Comparison of ENCODE assay signal across 8 cellular contexts in genomic region chr16:84175351-84176081, GRCh38. TPM values are rescaled to one million over a fixed set of nuclear protein-coding genes. Genes with fewer than 3 reads are reported as not detected.
DNase-seq lines count a peak whose midpoint lies in the region; ATAC-seq, FAIRE-seq and TF ChIP-seq lines count a peak whose summit lies in the region.

No MANE protein-coding gene starts in this region.

- ATAC-seq in HG03045 (IDR thresholded peaks at IDR 0.05; ENCODE audit: unreplicated experiment), result peak; percentile 72
- ATAC-seq in naive thymus-derived CD8-positive, alpha-beta T cell, result peak; percentile 92 to 99
- ATAC-seq in upper lobe of left lung (ENCODE audit: low FRiP score in 2 of 2), result peak; percentile 64 to 80

- H3K27ac ChIP-seq in endothelial cell of umbilical vein (ENCODE audit: insufficient read depth, low read depth, low read length) (no peak overlapping the region), upper lobe of left lung (peak overlapping the region; percentile 76 to 89 (median 88))

- no peak overlapping the region for H3K4me2 ChIP-seq in endothelial cell of umbilical vein (ENCODE audit: insufficient read depth, low read length)

- BruUV-seq in endothelial cell of umbilical vein (replicated peaks; lab: Mats Ljungman, UMichigan), result no TSS peak

- H3K27ac Mint-ChIP-seq in activated CD4-positive, alpha-beta memory T cell treated with anti-CD3 and anti-CD28 coated beads, Interleukin-2, amount 10 ng/mL, durations not matched to agents 7 days and 5 days, result no peak overlapping the region
- peak overlapping the region in 9 of 10 donors; percentile 0 to 74 (median 25) for H3K27ac Mint-ChIP-seq in naive thymus-derived CD8-positive, alpha-beta T cell

- H3K36me3 Mint-ChIP-seq in activated CD4-positive, alpha-beta memory T cell treated with anti-CD3 and anti-CD28 coated beads, Interleukin-2, amount 10 ng/mL, durations not matched to agents 7 days and 5 days (ENCODE audit: low read depth), result peaks cover 5% of the 10 kb centered on the region
- peaks cover 0 to 13% (median 0%) of the 10 kb centered on the region in 3 donors for H3K36me3 Mint-ChIP-seq in naive thymus-derived CD8-positive, alpha-beta T cell

- H3K79me2 ChIP-seq in endothelial cell of umbilical vein (ENCODE audit: control insufficient read depth, insufficient read depth, low read length), result no peaks in the 10 kb centered on the region

- peaks cover 11% of the 10 kb centered on the region for H3K27me3 Mint-ChIP-seq in activated CD4-positive, alpha-beta memory T cell treated with anti-CD3 and anti-CD28 coated beads, Interleukin-2, amount 10 ng/mL, durations not matched to agents 7 days and 5 days
- H3K27me3 Mint-ChIP-seq in naive thymus-derived CD8-positive, alpha-beta T cell, result peaks cover 0 to 5% (median 0%) of the 10 kb centered on the region in 5 donors

- peak; percentile 85 for FAIRE-seq in endothelial cell of umbilical vein (lab: Jason Lieb, UNC)

- H3K27me3 ChIP-seq in endothelial cell of umbilical vein (ENCODE audit: control insufficient read depth in 2 of 2, insufficient read depth in 2 of 2, low read length in 2 of 2) (no peaks in the 10 kb centered on the region), upper lobe of left lung (no peaks in the 10 kb centered on the region)

- peaks cover 2% of the 10 kb centered on the region for H3K4me1 Mint-ChIP-seq in activated CD4-positive, alpha-beta memory T cell treated with anti-CD3 and anti-CD28 coated beads, Interleukin-2, amount 10 ng/mL, durations not matched to agents 7 days and 5 days
- H3K4me1 Mint-ChIP-seq in naive thymus-derived CD8-positive, alpha-beta T cell, result peaks cover 5 to 8% (median 7%) of the 10 kb centered on the region in 4 donors

- POLR2A ChIA-PET in activated CD4-positive, alpha-beta memory T cell treated with anti-CD3 and anti-CD28 coated beads, Interleukin-2, amount 10 ng/mL, durations not matched to agents 7 days and 5 days (lab: Charles Lee), result interaction anchor here (1.2 to 2.0 kb wide), 4 partner anchors 11 to 91 kb away, joined by 3 to 6 read pairs (median 4); partner anchors contain the start of genes DNAAF1, HSDL1 and TAF1C
- POLR2A ChIA-PET in endothelial cell of umbilical vein (lab: Charles Lee), result interaction anchor here (0.6 to 1.4 kb wide), 2 partner anchors 26 to 59 kb away, joined by 3 to 5 read pairs; partner anchors contain the start of gene MBTPS1
- POLR2A ChIA-PET in naive thymus-derived CD8-positive, alpha-beta T cell (lab: Charles Lee), result no interaction called here

- no peak overlapping the region for H3K4me3 Mint-ChIP-seq in activated CD4-positive, alpha-beta memory T cell treated with anti-CD3 and anti-CD28 coated beads, Interleukin-2, amount 10 ng/mL, durations not matched to agents 7 days and 5 days
- no peak overlapping the region for H3K4me3 Mint-ChIP-seq in naive thymus-derived CD8-positive, alpha-beta T cell

- TF ChIP-seq EP300 in upper lobe of left lung (IDR thresholded peaks at IDR 0.05), result no peak

- no peaks in the 10 kb centered on the region for H4K20me1 ChIP-seq in endothelial cell of umbilical vein (replicated peaks; ENCODE audit: control insufficient read depth, extremely low read depth, insufficient read depth, low read length)

- H3K9ac ChIP-seq in endothelial cell of umbilical vein (replicated peaks; ENCODE audit: extremely low read depth, insufficient read depth, low read length), result no peak overlapping the region

- intact Hi-C loops in endothelial cell of umbilical vein (cut with micrococcal nuclease), result loop anchor here (1.0 to 5.0 kb wide), 5 partner anchors 30 to 208 kb away; partner anchors contain the start of genes DNAAF1, HSDL1 and NECAB2

- CTCF ChIA-PET in activated CD4-positive, alpha-beta memory T cell treated with anti-CD3 and anti-CD28 coated beads, Interleukin-2, amount 10 ng/mL, durations not matched to agents 7 days and 5 days (lab: Charles Lee), result interaction anchor here (0.9 to 4.4 kb wide), 12 partner anchors 9 to 219 kb away, joined by 3 to 49 read pairs (median 4); partner anchors contain the start of genes MBTPS1 and TAF1C
- CTCF ChIA-PET in endothelial cell of umbilical vein (lab: Charles Lee), result interaction anchor here (0.8 to 4.4 kb wide), 11 partner anchors 9 to 309 kb away, joined by 3 to 24 read pairs (median 3); partner anchors contain the start of genes MBTPS1 and TAF1C

- TF ChIP-seq CTCF in endothelial cell of umbilical vein (IDR thresholded peaks at IDR 0.05; ENCODE audit: extremely low read depth in 1 of 2, insufficient read depth in 1 of 2, low read depth in 1 of 2, low read length in 2 of 2) (peak; percentile 32 to 61), upper lobe of left lung (IDR thresholded peaks at IDR 0.05) (peak; percentile 58 to 92 (median 86))

- H3K9me3 Mint-ChIP-seq in activated CD4-positive, alpha-beta memory T cell treated with anti-CD3 and anti-CD28 coated beads, Interleukin-2, amount 10 ng/mL, durations not matched to agents 7 days and 5 days, result no peaks in the 10 kb centered on the region
- H3K9me3 Mint-ChIP-seq in naive thymus-derived CD8-positive, alpha-beta T cell, result no peaks in the 10 kb centered on the region

- H3K4me1 ChIP-seq in endothelial cell of umbilical vein (ENCODE audit: control insufficient read depth, extremely low read depth, insufficient read depth, low read length) (peaks cover 18% of the 10 kb centered on the region), upper lobe of left lung (peaks cover 29 to 56% (median 33%) of the 10 kb centered on the region in 4 donors)

- dilution Hi-C loops in endothelial cell of umbilical vein (cut with MboI; ENCODE audit: extremely low pct_ligation_motif_present, low sequenced_read_pairs), result no loop called here

- H3K4me3 ChIP-seq in endothelial cell of umbilical vein (replicated peaks in 1 of 3; ENCODE audit: insufficient read depth in 1 of 3, low read depth in 1 of 3, low read length in 3 of 3), result no peak overlapping the region
- H3K4me3 ChIP-seq in upper lobe of left lung, result no peak overlapping the region

- WGBS in upper lobe of left lung, 2 donors, result 30 to 35% methylated on average over 8 to 10 of the region's 10 CpGs

- no peak for TF ChIP-seq POLR2A in endothelial cell of umbilical vein (IDR thresholded peaks at IDR 0.05; ENCODE audit: low read depth, low read length)
- no peak for TF ChIP-seq POLR2A in upper lobe of left lung (IDR thresholded peaks at IDR 0.05)

- H3K9me1 ChIP-seq in endothelial cell of umbilical vein (replicated peaks; ENCODE audit: control insufficient read depth, extremely low read depth, insufficient read depth, low read length), result no peaks in the 10 kb centered on the region

- H3K36me3 ChIP-seq in endothelial cell of umbilical vein (ENCODE audit: control insufficient read depth in 2 of 2, extremely low read depth in 1 of 2, insufficient read depth in 2 of 2, low read length in 2 of 2) (peaks cover 2 to 16% of the 10 kb centered on the region in 2 experiments), upper lobe of left lung (peaks cover 12 to 28% (median 24%) of the 10 kb centered on the region in 4 donors)

- DNase-seq in NCI-H524 (lab: John Stamatoyannopoulos, UW) (peak; percentile 40 to 70), NCI-H524 treated with DMSO at 0.1 percent for 48 hours (lab: John Stamatoyannopoulos, UW) (no peak), NCI-H226 (peak; percentile 39), endothelial cell of umbilical vein (ENCODE audit: low read depth, low spot score) (peak; percentile 52), upper lobe of left lung (peak in 1 of 2 donors; percentile 68)
- peak; percentile 68 for DNase-seq in activated CD4-positive, alpha-beta memory T cell treated with anti-CD3 and anti-CD28 coated beads, Interleukin-2, amount 10 ng/mL, durations not matched to agents 7 days and 5 days
- DNase-seq in naive thymus-derived CD8-positive, alpha-beta T cell, result peak in 9 of 10 donors; percentile 22 to 65 (median 46)

- no peak overlapping the region for H2AFZ ChIP-seq in endothelial cell of umbilical vein (ENCODE audit: low read depth, low read length)

- H3K9me3 ChIP-seq in endothelial cell of umbilical vein (replicated peaks; ENCODE audit: control insufficient read depth, insufficient read depth, low read length), result no peaks in the 10 kb centered on the region
- H3K9me3 ChIP-seq in upper lobe of left lung, result no peaks in the 10 kb centered on the region

RNA-seq across cellular contexts. Expression of gene TAF1C, which starts 11.3 kb away (rescaled TPM):
- 10 to 100 TPM; 47.2 to 51.9 TPM for total RNA-seq in activated CD4-positive, alpha-beta memory T cell treated with anti-CD3 and anti-CD28 coated beads, Interleukin-2, amount 10 ng/mL, durations not matched to agents 7 days and 5 days
- total RNA-seq in endothelial cell of umbilical vein (57.2 and 62.3 TPM in 2 replicates), upper lobe of left lung (100 to 1,000 TPM in 2 of 6 donors, 10 to 100 TPM in 4; 23.2 to 227 (median 65.0) TPM)
- polyA plus RNA-seq in endothelial cell of umbilical vein, result 74.2 and 77.6 TPM in 2 replicates
- 18.6 and 28.5 TPM in 2 replicates for polyA plus RNA-seq in endothelial cell of umbilical vein (2011; cell fraction: cytosol; rRNA removed)
- polyA plus RNA-seq in endothelial cell of umbilical vein (2011; cell fraction: nucleus; rRNA removed), result 396 and 440 TPM in 2 replicates
- 48.3 and 61.5 TPM in 2 replicates for polyA plus RNA-seq in endothelial cell of umbilical vein (2012)
- polyA minus RNA-seq in endothelial cell of umbilical vein, result 42.9 and 60.9 TPM in 2 replicates
- polyA minus RNA-seq in endothelial cell of umbilical vein (2011; cell fraction: cytosol; rRNA and poly(A)+ RNA removed), result 10.4 TPM
- 81.4 and 105 TPM in 2 replicates for polyA minus RNA-seq in endothelial cell of umbilical vein (2011; cell fraction: nucleus; rRNA and poly(A)+ RNA removed)
- 100 to 1,000 TPM; 107 to 110 TPM for total RNA-seq in naive thymus-derived CD8-positive, alpha-beta T cell
- 1 to 10 TPM; 4.2 to 8.3 (median 7.9) TPM for polyA plus RNA-seq in naive thymus-derived CD8-positive, alpha-beta T cell

RNA-seq across cellular contexts. Expression of gene ADAD2, which starts 15.4 kb away (rescaled TPM):
- total RNA-seq in activated CD4-positive, alpha-beta memory T cell treated with anti-CD3 and anti-CD28 coated beads, Interleukin-2, amount 10 ng/mL, durations not matched to agents 7 days and 5 days, result not detected
- total RNA-seq in endothelial cell of umbilical vein, result not detected in 2 replicates
- 0.04 and 0.10 TPM in 2 replicates for polyA plus RNA-seq in endothelial cell of umbilical vein
- polyA plus RNA-seq in endothelial cell of umbilical vein (2011; cell fraction: cytosol; rRNA removed), result not detected in 2 replicates
- polyA plus RNA-seq in endothelial cell of umbilical vein (2011; cell fraction: nucleus; rRNA removed), result 0.22 and 0.51 TPM in 2 replicates
- 0.31 TPM in 1 of 2 replicates, not detected in the other for polyA plus RNA-seq in endothelial cell of umbilical vein (2012)
- polyA minus RNA-seq in endothelial cell of umbilical vein, result 0.12 TPM in 1 of 2 replicates, not detected in the other
- polyA minus RNA-seq in endothelial cell of umbilical vein (2011; cell fraction: cytosol; rRNA and poly(A)+ RNA removed), result not detected
- polyA minus RNA-seq in endothelial cell of umbilical vein (2011; cell fraction: nucleus; rRNA and poly(A)+ RNA removed), result not detected in 2 replicates
- total RNA-seq in naive thymus-derived CD8-positive, alpha-beta T cell, result not detected
- polyA plus RNA-seq in naive thymus-derived CD8-positive, alpha-beta T cell, result under 1 TPM; 0.10 to 0.21 (median 0.12) TPM
- 1 to 10 TPM in 1 of 6 donors, not detected in 5; 1.1 TPM for total RNA-seq in upper lobe of left lung

RNA-seq across cellular contexts. Expression of gene DNAAF1, which starts 30.4 kb away (rescaled TPM):
- total RNA-seq in activated CD4-positive, alpha-beta memory T cell treated with anti-CD3 and anti-CD28 coated beads, Interleukin-2, amount 10 ng/mL, durations not matched to agents 7 days and 5 days, result not detected
- not detected in 2 replicates for total RNA-seq in endothelial cell of umbilical vein
- 0.01 TPM in 1 of 2 replicates, not detected in the other for polyA plus RNA-seq in endothelial cell of umbilical vein
- polyA plus RNA-seq in endothelial cell of umbilical vein (2011; cell fraction: cytosol; rRNA removed), result 0.08 TPM in 1 of 2 replicates, not detected in the other
- polyA plus RNA-seq in endothelial cell of umbilical vein (2011; cell fraction: nucleus; rRNA removed), result 0.20 and 0.29 TPM in 2 replicates
- 0.40 and 0.87 TPM in 2 replicates for polyA plus RNA-seq in endothelial cell of umbilical vein (2012)
- not detected in 2 replicates for polyA minus RNA-seq in endothelial cell of umbilical vein
- not detected for polyA minus RNA-seq in endothelial cell of umbilical vein (2011; cell fraction: cytosol; rRNA and poly(A)+ RNA removed)
- not detected in 2 replicates for polyA minus RNA-seq in endothelial cell of umbilical vein (2011; cell fraction: nucleus; rRNA and poly(A)+ RNA removed)
- total RNA-seq in naive thymus-derived CD8-positive, alpha-beta T cell, result under 1 TPM; 0.18 to 0.19 TPM
- polyA plus RNA-seq in naive thymus-derived CD8-positive, alpha-beta T cell, result under 1 TPM in 2 of 3 donors, not detected in 1; 0.08 to 0.98 TPM
- 10 to 100 TPM in 5 of 6 donors, under 1 TPM in 1; 0.97 to 58.7 (median 28.5) TPM for total RNA-seq in upper lobe of left lung

RNA-seq across cellular contexts. Expression of gene HSDL1, which starts 30.5 kb away (rescaled TPM):
- 10 to 100 TPM; 15.2 to 16.3 TPM for total RNA-seq in activated CD4-positive, alpha-beta memory T cell treated with anti-CD3 and anti-CD28 coated beads, Interleukin-2, amount 10 ng/mL, durations not matched to agents 7 days and 5 days
- total RNA-seq in endothelial cell of umbilical vein (26.1 and 27.9 TPM in 2 replicates), upper lobe of left lung (10 to 100 TPM in 5 of 6 donors, 1 to 10 TPM in 1; 7.2 to 25.7 (median 19.0) TPM)
- 15.7 and 19.9 TPM in 2 replicates for polyA plus RNA-seq in endothelial cell of umbilical vein
- polyA plus RNA-seq in endothelial cell of umbilical vein (2011; cell fraction: cytosol; rRNA removed), result 13.7 and 17.3 TPM in 2 replicates
- polyA plus RNA-seq in endothelial cell of umbilical vein (2011; cell fraction: nucleus; rRNA removed), result 35.9 and 46.6 TPM in 2 replicates
- polyA plus RNA-seq in endothelial cell of umbilical vein (2012), result 27.0 and 29.3 TPM in 2 replicates
- polyA minus RNA-seq in endothelial cell of umbilical vein, result 26.8 and 34.5 TPM in 2 replicates
- polyA minus RNA-seq in endothelial cell of umbilical vein (2011; cell fraction: cytosol; rRNA and poly(A)+ RNA removed), result 9.4 TPM
- 15.0 and 18.7 TPM in 2 replicates for polyA minus RNA-seq in endothelial cell of umbilical vein (2011; cell fraction: nucleus; rRNA and poly(A)+ RNA removed)
- total RNA-seq in naive thymus-derived CD8-positive, alpha-beta T cell, result 10 to 100 TPM; 23.6 to 24.8 TPM
- polyA plus RNA-seq in naive thymus-derived CD8-positive, alpha-beta T cell, result 10 to 100 TPM in 2 of 3 donors, 1 to 10 TPM in 1; 8.4 to 14.7 (median 14.2) TPM

RNA-seq across cellular contexts. Expression of gene MBTPS1, which starts 58.8 kb away (rescaled TPM):
- total RNA-seq in activated CD4-positive, alpha-beta memory T cell treated with anti-CD3 and anti-CD28 coated beads, Interleukin-2, amount 10 ng/mL, durations not matched to agents 7 days and 5 days, result 10 to 100 TPM; 46.4 to 50.4 TPM
- total RNA-seq in endothelial cell of umbilical vein (93.0 and 99.6 TPM in 2 replicates), upper lobe of left lung (100 to 1,000 TPM in 4 of 6 donors, 10 to 100 TPM in 2; 83.6 to 156 (median 105) TPM)
- polyA plus RNA-seq in endothelial cell of umbilical vein, result 63.9 and 82.3 TPM in 2 replicates
- polyA plus RNA-seq in endothelial cell of umbilical vein (2011; cell fraction: cytosol; rRNA removed), result 67.6 and 75.3 TPM in 2 replicates
- polyA plus RNA-seq in endothelial cell of umbilical vein (2011; cell fraction: nucleus; rRNA removed), result 140 TPM in 2 replicates
- polyA plus RNA-seq in endothelial cell of umbilical vein (2012), result 91.4 and 97.4 TPM in 2 replicates
- polyA minus RNA-seq in endothelial cell of umbilical vein, result 133 and 171 TPM in 2 replicates
- polyA minus RNA-seq in endothelial cell of umbilical vein (2011; cell fraction: cytosol; rRNA and poly(A)+ RNA removed), result 63.8 TPM
- polyA minus RNA-seq in endothelial cell of umbilical vein (2011; cell fraction: nucleus; rRNA and poly(A)+ RNA removed), result 137 and 175 TPM in 2 replicates
- total RNA-seq in naive thymus-derived CD8-positive, alpha-beta T cell, result 100 to 1,000 TPM; 141 to 150 TPM
- 10 to 100 TPM; 50.9 to 71.4 (median 51.2) TPM for polyA plus RNA-seq in naive thymus-derived CD8-positive, alpha-beta T cell
